In genomic region chr17:44840274-44840673, GRCh38 we compare ENCODE assay signal across 21 cellular contexts. TPM values are rescaled to one million over a fixed set of nuclear protein-coding genes. Genes with fewer than 3 reads are reported as not detected.
A peak's percentile ranks its signal among the peaks of the same experiment; 100 is the strongest.
DNase-seq lines count a peak whose midpoint lies in the region; ATAC-seq and TF ChIP-seq lines count a peak whose summit lies in the region.
"Had no signal": no experiment of that assay in that cellular context is flagged by ENCODE, and none has a peak within 500 bp of the region (broad histone marks: within the 10 kb centered on the region; RNA-seq: fewer than 3 reads in every experiment).

No MANE protein-coding gene starts in this region.

- H3K27me3 ChIP-seq in DND-41 (ENCODE audit: insufficient read depth, low read length, poor library complexity), result no peaks in the 10 kb centered on the region
- H3K27me3 ChIP-seq in MM.1S (replicated peaks; ENCODE audit: insufficient read depth, low read length), result no peaks in the 10 kb centered on the region
- H3K27me3 ChIP-seq in aorta (ENCODE audit: control insufficient read depth in 1 of 2, insufficient read depth in 2 of 2, low read length in 1 of 2), result no peaks in the 10 kb centered on the region

- H2AFZ ChIP-seq in DND-41 (ENCODE audit: low read depth, low read length), result no peak overlapping the region
- no peak overlapping the region for H2AFZ ChIP-seq in MM.1S (ENCODE audit: low read length)

- H3K27ac ChIP-seq in DND-41 (ENCODE audit: low read length) (no peak overlapping the region), MM.1S (ENCODE audit: low read length) (no peak overlapping the region), aorta (ENCODE audit: low read depth in 1 of 2, low read length in 2 of 2) (no peak overlapping the region)
- H3K27ac ChIP-seq: 22Rv1, A549, HL-60 had no signal

- H3K4me3 ChIP-seq in DND-41 (ENCODE audit: low read depth in 1 of 2, low read length in 2 of 2) (no peak overlapping the region), MM.1S (ENCODE audit: low read length) (no peak overlapping the region), aorta (ENCODE audit: low read length in 2 of 2) (no peak overlapping the region)
- H3K4me3 ChIP-seq: A549, HAP-1, K562 had no signal

- H3K4me3 Mint-ChIP-seq in activated naive CD8-positive, alpha-beta T cell treated with anti-CD3 and anti-CD28 coated beads, Interleukin-2, amount 10 ng/mL, durations not matched to agents 7 days and 5 days, result no peak overlapping the region
- no peak overlapping the region for H3K4me3 Mint-ChIP-seq in activated naive CD8-positive, alpha-beta T cell treated with anti-CD3 and anti-CD28 coated beads, Interleukin-2, amount 50 U/mL, for 24 hours
- H3K4me3 Mint-ChIP-seq: CD8-positive, alpha-beta T cell had no signal

- H3K36me3 ChIP-seq in DND-41 (ENCODE audit: insufficient read depth, low read length) (no peaks in the 10 kb centered on the region), MM.1S (replicated peaks; ENCODE audit: insufficient read depth, low read length) (no peaks in the 10 kb centered on the region), aorta (ENCODE audit: control insufficient read depth in 1 of 2, insufficient read depth in 2 of 2, low read length in 1 of 2) (no peaks in the 10 kb centered on the region)
- H3K36me3 ChIP-seq: HAP-1 had no signal

- TF ChIP-seq CTCF in DND-41 (IDR thresholded peaks at IDR 0.05; ENCODE audit: borderline replicate concordance, extremely low read depth, low read length, poor library complexity, severe bottlenecking) (no peak), MM.1S (IDR thresholded peaks at IDR 0.05; ENCODE audit: low read length) (no peak)

- H3K9me3 ChIP-seq in DND-41 (ENCODE audit: insufficient read depth, low read length, severe bottlenecking), result no peaks in the 10 kb centered on the region
- H3K9me3 ChIP-seq in MM.1S (replicated peaks; ENCODE audit: insufficient read depth, low read length), result no peaks in the 10 kb centered on the region
- H3K9me3 ChIP-seq in aorta (ENCODE audit: control insufficient read depth, low read length), result no peaks in the 10 kb centered on the region
- H3K9me3 ChIP-seq: A549, HAP-1 had no signal

- H4K20me1 ChIP-seq in DND-41 (ENCODE audit: insufficient read depth, low read length) (no peaks in the 10 kb centered on the region), MM.1S (ENCODE audit: insufficient read depth, low read length) (no peaks in the 10 kb centered on the region)

- peaks cover 2% of the 10 kb centered on the region for H3K27me3 Mint-ChIP-seq in activated naive CD8-positive, alpha-beta T cell treated with anti-CD3 and anti-CD28 coated beads, Interleukin-2, amount 10 ng/mL, durations not matched to agents 7 days and 5 days
- peaks cover 3% of the 10 kb centered on the region for H3K27me3 Mint-ChIP-seq in activated naive CD8-positive, alpha-beta T cell treated with anti-CD3 and anti-CD28 coated beads, Interleukin-2, amount 50 U/mL, for 24 hours

- no peak overlapping the region for H3K9ac ChIP-seq in DND-41 (ENCODE audit: low read depth, low read length)
- H3K9ac ChIP-seq in MM.1S (ENCODE audit: low read length), result no peak overlapping the region

- no peaks in the 10 kb centered on the region for H3K9me3 Mint-ChIP-seq in activated naive CD8-positive, alpha-beta T cell treated with anti-CD3 and anti-CD28 coated beads, Interleukin-2, amount 10 ng/mL, durations not matched to agents 7 days and 5 days
- no peaks in the 10 kb centered on the region for H3K9me3 Mint-ChIP-seq in activated naive CD8-positive, alpha-beta T cell treated with anti-CD3 and anti-CD28 coated beads, Interleukin-2, amount 50 U/mL, for 24 hours
- H3K9me3 Mint-ChIP-seq: CD8-positive, alpha-beta T cell had no signal

- H3K4me1 ChIP-seq in DND-41 (ENCODE audit: insufficient read depth, low read length) (peaks cover 3% of the 10 kb centered on the region; the same call in 1 of the 2 replicates), MM.1S (ENCODE audit: low read length) (no peaks in the 10 kb centered on the region), aorta (ENCODE audit: control insufficient read depth in 1 of 2, insufficient read depth in 2 of 2, low read length in 2 of 2) (no peaks in the 10 kb centered on the region)
- H3K4me1 ChIP-seq: A549, HAP-1 had no signal

- intact Hi-C loops in aorta (cut with DNase I), result no loop called here

- 82 to 89% methylated on average over 4 of the region's 4 CpGs for WGBS in aorta, 2 donors

- H3K4me2 ChIP-seq in DND-41 (ENCODE audit: insufficient read depth, low read length) (no peak overlapping the region), MM.1S (ENCODE audit: low read depth, low read length) (no peak overlapping the region)
- H3K4me2 ChIP-seq: A549 had no signal

- H3F3A ChIP-seq in MM.1S (ENCODE audit: insufficient read depth, low read length), result no peaks in the 10 kb centered on the region

- DNase-seq in activated naive CD8-positive, alpha-beta T cell treated with anti-CD3 and anti-CD28 coated beads, Interleukin-2, amount 10 ng/mL, durations not matched to agents 7 days and 5 days, result no peak
- DNase-seq in activated naive CD8-positive, alpha-beta T cell treated with anti-CD3 and anti-CD28 coated beads, Interleukin-2, amount 50 U/mL, for 24 hours, result no peak
- no peak for DNase-seq in DND-41
- DNase-seq in MM.1S, result peak; percentile 13
- DNase-seq in RKO (ENCODE audit: low spot score), result no peak
- no peak for DNase-seq in aorta
- DNase-seq: AML-193; Calu3; CD8-positive, alpha-beta T cell; DMS79 treated with DMSO at 0.1 percent for 48 hours; EL had no signal

- POLR2A ChIA-PET in activated naive CD8-positive, alpha-beta T cell treated with anti-CD3 and anti-CD28 coated beads, Interleukin-2, amount 10 ng/mL, durations not matched to agents 7 days and 5 days (lab: Charles Lee), result interaction anchor here (0.6 kb wide), 1 partner anchor 22 kb away, joined by 3 read pairs; no protein-coding TSS in a partner anchor

- no peaks in the 10 kb centered on the region for H3K9me2 ChIP-seq in MM.1S (replicated peaks; ENCODE audit: insufficient read depth, low read length)

- H3K79me2 ChIP-seq in DND-41 (ENCODE audit: insufficient read depth, low read length) (no peaks in the 10 kb centered on the region), MM.1S (ENCODE audit: low read length) (no peaks in the 10 kb centered on the region)

- ATAC-seq in activated naive CD8-positive, alpha-beta T cell treated with anti-CD3 and anti-CD28 coated beads, Interleukin-2, amount 10 ng/mL, durations not matched to agents 7 days and 5 days (ENCODE audit: low read depth), result peak; percentile 36
- no peak for ATAC-seq in activated naive CD8-positive, alpha-beta T cell treated with anti-CD3 and anti-CD28 coated beads, Interleukin-2, amount 50 U/mL, for 24 hours
- ATAC-seq in DND-41 (ENCODE audit: insufficient read depth, low read depth) (peak; percentile 57; the same call in 2 of the 3 replicates), aorta (ENCODE audit: low FRiP score) (no peak), HG03045 (IDR thresholded peaks at IDR 0.05; ENCODE audit: unreplicated experiment) (no peak)
- ATAC-seq: CD8-positive, alpha-beta T cell; K562 had no signal

- no peak overlapping the region for H3K27ac Mint-ChIP-seq in activated naive CD8-positive, alpha-beta T cell treated with anti-CD3 and anti-CD28 coated beads, Interleukin-2, amount 10 ng/mL, durations not matched to agents 7 days and 5 days
- H3K27ac Mint-ChIP-seq in activated naive CD8-positive, alpha-beta T cell treated with anti-CD3 and anti-CD28 coated beads, Interleukin-2, amount 50 U/mL, for 24 hours, result no peak overlapping the region
- H3K27ac Mint-ChIP-seq: CD8-positive, alpha-beta T cell had no signal

- no peaks in the 10 kb centered on the region for H3K4me1 Mint-ChIP-seq in activated naive CD8-positive, alpha-beta T cell treated with anti-CD3 and anti-CD28 coated beads, Interleukin-2, amount 10 ng/mL, durations not matched to agents 7 days and 5 days
- peaks cover 14% of the 10 kb centered on the region for H3K4me1 Mint-ChIP-seq in activated naive CD8-positive, alpha-beta T cell treated with anti-CD3 and anti-CD28 coated beads, Interleukin-2, amount 50 U/mL, for 24 hours

- H3K36me3 Mint-ChIP-seq in activated naive CD8-positive, alpha-beta T cell treated with anti-CD3 and anti-CD28 coated beads, Interleukin-2, amount 10 ng/mL, durations not matched to agents 7 days and 5 days, result no peaks in the 10 kb centered on the region
- H3K36me3 Mint-ChIP-seq in activated naive CD8-positive, alpha-beta T cell treated with anti-CD3 and anti-CD28 coated beads, Interleukin-2, amount 50 U/mL, for 24 hours (ENCODE audit: low read depth), result no peaks in the 10 kb centered on the region
- H3K36me3 Mint-ChIP-seq: CD8-positive, alpha-beta T cell had no signal

RNA-seq across cellular contexts. Expression of gene HIGD1B, which starts 7.4 kb away (rescaled TPM):
- total RNA-seq in activated naive CD8-positive, alpha-beta T cell treated with anti-CD3 and anti-CD28 coated beads, Interleukin-2, amount 10 ng/mL, durations not matched to agents 7 days and 5 days, result not detected
- 1 to 10 TPM in 1 of 2 donors, under 1 TPM in 1; 0.58 to 1.3 TPM for total RNA-seq in aorta
- polyA plus RNA-seq in aorta, result not detected
- total RNA-seq: Calu3; CD8-positive, alpha-beta T cell; G401; H4; HT1080; K562 had no signal
- polyA plus RNA-seq: A549, BJ, K562 had no signal

RNA-seq across cellular contexts. Expression of gene GJC1, which starts 10.2 kb away (rescaled TPM):
- 1 to 10 TPM; 1.0 to 1.4 TPM for total RNA-seq in activated naive CD8-positive, alpha-beta T cell treated with anti-CD3 and anti-CD28 coated beads, Interleukin-2, amount 10 ng/mL, durations not matched to agents 7 days and 5 days
- 10 to 100 TPM; 23.8 to 34.3 TPM for total RNA-seq in aorta
- polyA plus RNA-seq in aorta, result 1 to 10 TPM; 2.9 to 5.6 TPM
- total RNA-seq: CD8-positive, alpha-beta T cell had no signal

RNA-seq across cellular contexts. Expression of gene EFTUD2, which starts 59.0 kb away (rescaled TPM):
- 100 to 1,000 TPM; 109 to 112 TPM for total RNA-seq in activated naive CD8-positive, alpha-beta T cell treated with anti-CD3 and anti-CD28 coated beads, Interleukin-2, amount 10 ng/mL, durations not matched to agents 7 days and 5 days
- total RNA-seq in aorta, result 10 to 100 TPM; 64.4 to 78.6 TPM
- polyA plus RNA-seq in aorta, result 10 to 100 TPM; 17.8 to 37.7 TPM

Comparison
In these comparisons a context has a peak if more than half of its experiments do, and no peak if none do; other contexts are left out.
1. ATAC-seq: peak in activated naive CD8-positive, alpha-beta T cell treated with anti-CD3 and anti-CD28 coated beads, Interleukin-2, amount 10 ng/mL, durations not matched to agents 7 days and 5 days (single experiment) and DND-41 (single experiment); none in activated naive CD8-positive, alpha-beta T cell treated with anti-CD3 and anti-CD28 coated beads, Interleukin-2, amount 50 U/mL, for 24 hours (single experiment), aorta (single experiment) and HG03045 (single experiment).
2. RNA of gene GJC1, which starts 10.2 kb away (total RNA-seq): 23.8 to 34.3 TPM in aorta; 1.0 to 1.4 TPM in activated naive CD8-positive, alpha-beta T cell treated with anti-CD3 and anti-CD28 coated beads, Interleukin-2, amount 10 ng/mL, durations not matched to agents 7 days and 5 days; every median in the first group is over 10 times any median in the second.